ENCODE assay signal across 30 cellular contexts in genomic region chr3:81868597-81868996, GRCh38.
"Had no signal": no experiment of that assay in that cellular context is flagged by ENCODE, and none has a peak within 500 bp of the region (broad histone marks: within the 10 kb centered on the region; RNA-seq: fewer than 3 reads in every experiment).

No MANE protein-coding gene starts in this region.

- ATAC-seq: activated CD4-positive, CD25-positive, alpha-beta regulatory T cell treated with anti-CD3 and anti-CD28 coated beads, Interleukin-2, amount 50 U/mL, for 24 hours; activated CD8-positive, alpha-beta T cell treated with anti-CD3 and anti-CD28 coated beads for 36 hours; activated T-cell treated with anti-CD3 and anti-CD28 coated beads, Interleukin-2, amount 50 U/mL, for 4 hours; activated T-helper 17 cell treated with anti-CD3 and anti-CD28 coated beads, Interleukin-2, amount 50 U/mL, for 72 hours; body of pancreas; effector memory CD8-positive, alpha-beta T cell; T-helper 17 cell had no signal

- H3K9me3 ChIP-seq: adrenal gland, body of pancreas, esophagus muscularis mucosa had no signal

- H3K36me3 ChIP-seq: adrenal gland, esophagus muscularis mucosa, WERI-Rb-1 had no signal

- H3K27ac ChIP-seq: adrenal gland, body of pancreas, esophagus muscularis mucosa, WERI-Rb-1 had no signal

- H3K27me3 ChIP-seq: adrenal gland, body of pancreas, esophagus muscularis mucosa had no signal

- H3K4me3 ChIP-seq: adrenal gland, body of pancreas, esophagus muscularis mucosa had no signal

- H3K4me1 ChIP-seq: adrenal gland, body of pancreas, esophagus muscularis mucosa had no signal

- DNase-seq: activated B cell treated with CpG ODN at 0.5 μM for 24 hours; activated CD4-positive, alpha-beta T cell treated with anti-CD3 and anti-CD28 coated beads for 48 hours; activated CD4-positive, alpha-beta T cell treated with anti-CD3 and anti-CD28 coated beads, Interleukin-2, amount 50 U/mL, for 1 hour; activated CD4-positive, alpha-beta T cell treated with anti-CD3 and anti-CD28 coated beads, Interleukin-2, amount 50 U/mL, for 48 hours; activated CD8-positive, alpha-beta memory T cell treated with anti-CD3 and anti-CD28 coated beads for 24 hours; activated CD8-positive, alpha-beta T cell treated with anti-CD3 and anti-CD28 coated beads for 36 hours; activated effector memory CD4-positive, alpha-beta T cell treated with Interleukin-2 at 50 U/mL for 16 hours; activated gamma-delta T cell treated with Interleukin-2 at 50 U/mL for 16 hours; activated naive CD4-positive, alpha-beta T cell treated with anti-CD3 and anti-CD28 coated beads, Interleukin-2, amount 50 U/mL, for 16 hours; activated naive CD4-positive, alpha-beta T cell treated with Interleukin-2 at 50 U/mL for 16 hours; activated T-cell treated with anti-CD3 and anti-CD28 coated beads, Interleukin-2, amount 50 U/mL, for 4 hours; adrenal gland; amygdala; aorta; body of pancreas; cortex of kidney; dermis blood vessel endothelial cell; effector CD4-positive, alpha-beta T cell; effector memory CD8-positive, alpha-beta T cell; erythroblast; foreskin fibroblast; glutamatergic neuron; SW 1271; T-helper 1 cell; T-helper 17 cell; T1000; WERI-Rb-1 had no signal
